ENCODE assay signal across 18 cellular contexts in genomic region chr13:83839158-83839557, GRCh38. TPM values are rescaled to one million over a fixed set of nuclear protein-coding genes. Genes with fewer than 3 reads are reported as not detected.
"Had no signal": no experiment of that assay in that cellular context is flagged by ENCODE, and none has a peak within 500 bp of the region (broad histone marks: within the 10 kb centered on the region; RNA-seq: fewer than 3 reads in every experiment).

No MANE protein-coding gene starts in this region.

- H3K27ac ChIP-seq: brain microvascular endothelial cell, esophagus muscularis mucosa, right atrium auricular region, skin epidermis, tibial nerve, vagina had no signal

- H3K27me3 ChIP-seq: brain microvascular endothelial cell, esophagus muscularis mucosa, right atrium auricular region, tibial nerve, vagina had no signal

- H3K9me3 ChIP-seq: esophagus muscularis mucosa, right atrium auricular region, tibial nerve, vagina had no signal

- H3K4me3 ChIP-seq: esophagus muscularis mucosa, right atrium auricular region, skin epidermis, tibial nerve, vagina had no signal

- ATAC-seq: activated CD8-positive, alpha-beta memory T cell treated with anti-CD3 and anti-CD28 coated beads, Interleukin-2, amount 10 ng/mL, durations not matched to agents 7 days and 5 days had no signal

- DNase-seq: activated CD4-positive, alpha-beta T cell treated with anti-CD3 and anti-CD28 coated beads for 1 hour; activated CD4-positive, alpha-beta T cell treated with anti-CD3 and anti-CD28 coated beads, Interleukin-2, amount 50 U/mL, for 48 hours; activated CD8-positive, alpha-beta memory T cell treated with anti-CD3 and anti-CD28 coated beads, Interleukin-2, amount 10 ng/mL, durations not matched to agents 7 days and 5 days; activated gamma-delta T cell treated with Interleukin-2 at 50 U/mL for 16 hours; activated naive CD8-positive, alpha-beta T cell treated with anti-CD3 and anti-CD28 coated beads for 36 hours; activated T-cell treated with anti-CD3 and anti-CD28 coated beads, Interleukin-2, amount 50 U/mL, for 24 hours; brain microvascular endothelial cell; cerebellar nuclear complex; glutamatergic neuron had no signal

- H3K36me3 ChIP-seq: brain microvascular endothelial cell, esophagus muscularis mucosa, right atrium auricular region, tibial nerve, vagina had no signal

- H3K4me1 ChIP-seq: esophagus muscularis mucosa, right atrium auricular region, tibial nerve, vagina had no signal

RNA-seq across cellular contexts. Expression of gene SLITRK1, which starts 43.1 kb away (rescaled TPM):
- total RNA-seq: activated CD8-positive, alpha-beta memory T cell treated with anti-CD3 and anti-CD28 coated beads, Interleukin-2, amount 10 ng/mL, durations not matched to agents 7 days and 5 days; activated naive CD8-positive, alpha-beta T cell treated with anti-CD3 and anti-CD28 coated beads for 36 hours; dermis microvascular lymphatic vessel endothelial cell; esophagus muscularis mucosa; fibroblast of villous mesenchyme; liver; posterior vena cava; right atrium auricular region; vagina had no signal
